Comparison of ENCODE assay signal across 1 cellular context in the genomic region with DNA sequence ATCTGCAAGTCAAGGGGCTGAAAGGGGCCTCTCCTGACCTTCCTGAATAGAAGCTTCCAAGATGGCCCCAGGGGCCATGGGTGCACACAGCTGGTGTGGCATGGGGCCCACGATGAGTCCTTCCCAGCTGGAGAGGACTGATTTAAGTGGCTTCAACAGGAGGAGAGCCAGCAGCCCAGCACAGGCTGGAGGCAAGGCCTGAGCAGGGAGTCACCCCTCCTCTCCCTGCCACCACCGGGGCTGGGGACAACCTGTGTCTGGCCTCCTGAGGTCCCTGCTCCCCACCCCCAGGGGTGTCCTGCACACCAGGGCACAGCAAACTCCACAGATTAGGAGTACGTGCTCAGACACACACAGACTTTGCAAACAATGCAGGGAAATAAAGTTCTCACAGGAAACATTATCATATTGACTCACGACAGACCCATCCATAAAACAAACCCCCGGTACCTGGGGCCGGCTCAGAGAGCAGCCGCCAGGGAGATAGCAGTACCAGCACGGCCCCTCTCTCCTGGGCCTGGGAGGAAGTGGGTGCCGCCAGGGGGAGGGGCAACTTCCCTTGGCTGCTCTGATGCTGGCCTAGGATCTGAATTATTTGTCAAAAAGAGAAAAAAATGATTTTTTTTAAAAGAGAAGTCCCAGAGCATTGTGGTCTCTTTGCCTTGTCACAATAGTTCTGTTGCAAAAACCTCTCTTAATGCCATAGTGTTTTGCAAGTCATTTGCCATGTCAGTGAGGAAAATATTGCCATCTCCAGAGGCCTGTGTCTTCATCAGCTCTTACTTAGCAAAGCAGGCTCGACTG.
TF ChIP-seq lines count a peak whose summit lies in the region.

No MANE protein-coding gene starts in this region.

TF ChIP-seq in WTC11, 78 proteins besides CTCF, POLR2A, EP300 and RAD21 (continued from another document):
- TF ChIP-seq, protein P1, sequence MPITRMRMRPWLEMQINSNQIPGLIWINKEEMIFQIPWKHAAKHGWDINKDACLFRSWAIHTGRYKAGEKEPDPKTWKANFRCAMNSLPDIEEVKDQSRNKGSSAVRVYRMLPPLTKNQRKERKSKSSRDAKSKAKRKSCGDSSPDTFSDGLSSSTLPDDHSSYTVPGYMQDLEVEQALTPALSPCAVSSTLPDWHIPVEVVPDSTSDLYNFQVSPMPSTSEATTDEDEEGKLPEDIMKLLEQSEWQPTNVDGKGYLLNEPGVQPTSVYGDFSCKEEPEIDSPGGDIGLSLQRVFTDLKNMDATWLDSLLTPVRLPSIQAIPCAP (CRISPR knock-in tag; IDR thresholded peaks at IDR 0.05): no peak
- TF ChIP-seq PRDM15 (CRISPR knock-in tag; IDR thresholded peaks at IDR 0.05) (no peak), TP53 (CRISPR knock-in tag; IDR thresholded peaks at IDR 0.05) (no peak), ZNF219 (CRISPR knock-in tag; IDR thresholded peaks at IDR 0.05; ENCODE audit: borderline replicate concordance) (no peak)
- TF ChIP-seq, protein P2, sequence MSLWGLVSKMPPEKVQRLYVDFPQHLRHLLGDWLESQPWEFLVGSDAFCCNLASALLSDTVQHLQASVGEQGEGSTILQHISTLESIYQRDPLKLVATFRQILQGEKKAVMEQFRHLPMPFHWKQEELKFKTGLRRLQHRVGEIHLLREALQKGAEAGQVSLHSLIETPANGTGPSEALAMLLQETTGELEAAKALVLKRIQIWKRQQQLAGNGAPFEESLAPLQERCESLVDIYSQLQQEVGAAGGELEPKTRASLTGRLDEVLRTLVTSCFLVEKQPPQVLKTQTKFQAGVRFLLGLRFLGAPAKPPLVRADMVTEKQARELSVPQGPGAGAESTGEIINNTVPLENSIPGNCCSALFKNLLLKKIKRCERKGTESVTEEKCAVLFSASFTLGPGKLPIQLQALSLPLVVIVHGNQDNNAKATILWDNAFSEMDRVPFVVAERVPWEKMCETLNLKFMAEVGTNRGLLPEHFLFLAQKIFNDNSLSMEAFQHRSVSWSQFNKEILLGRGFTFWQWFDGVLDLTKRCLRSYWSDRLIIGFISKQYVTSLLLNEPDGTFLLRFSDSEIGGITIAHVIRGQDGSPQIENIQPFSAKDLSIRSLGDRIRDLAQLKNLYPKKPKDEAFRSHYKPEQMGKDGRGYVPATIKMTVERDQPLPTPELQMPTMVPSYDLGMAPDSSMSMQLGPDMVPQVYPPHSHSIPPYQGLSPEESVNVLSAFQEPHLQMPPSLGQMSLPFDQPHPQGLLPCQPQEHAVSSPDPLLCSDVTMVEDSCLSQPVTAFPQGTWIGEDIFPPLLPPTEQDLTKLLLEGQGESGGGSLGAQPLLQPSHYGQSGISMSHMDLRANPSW (CRISPR knock-in tag; conservative IDR thresholded peaks at IDR 0.05; ENCODE audit: low read depth): no peak
TF ChIP-seq in WTC11: peak in this region for 0.
